Comparison of ENCODE assay signal across 21 cellular contexts in genomic region chr5:115641948-115642347, GRCh38.
"Had no signal": no experiment of that assay in that cellular context is flagged by ENCODE, and none has a peak within 500 bp of the region (broad histone marks: within the 10 kb centered on the region; RNA-seq: fewer than 3 reads in every experiment).

No MANE protein-coding gene starts in this region.

- H3K4me2 ChIP-seq: neural progenitor cell had no signal

- H3K27me3 ChIP-seq: ascending aorta, colonic mucosa, dorsolateral prefrontal cortex, neural progenitor cell, upper lobe of right lung had no signal

- H3K4me1 ChIP-seq: adrenal gland, ascending aorta, colonic mucosa, left lung, upper lobe of right lung had no signal

- H3K9ac ChIP-seq: neural progenitor cell had no signal

- H2AFZ ChIP-seq: neural progenitor cell had no signal

- H3K4me3 ChIP-seq: adrenal gland, ascending aorta, colonic mucosa, dorsolateral prefrontal cortex, left lung, lung, neural progenitor cell, upper lobe of right lung had no signal

- ATAC-seq: activated naive CD4-positive, alpha-beta T cell treated with anti-CD3 and anti-CD28 coated beads, Interleukin-2, amount 50 U/mL, for 72 hours; activated T-helper 17 cell treated with anti-CD3 and anti-CD28 coated beads, Interleukin-2, amount 50 U/mL, for 72 hours; left lung; naive thymus-derived CD4-positive, alpha-beta T cell; sciatic nerve; upper lobe of right lung; WTC11 had no signal

- H3K9me3 ChIP-seq: adrenal gland, ascending aorta, colonic mucosa, left lung, upper lobe of right lung had no signal

- DNase-seq: activated CD4-positive, alpha-beta T cell treated with anti-CD3 and anti-CD28 coated beads, Interleukin-2, amount 50 U/mL, for 4 hours; activated CD8-positive, alpha-beta memory T cell treated with anti-CD3 and anti-CD28 coated beads for 24 hours; activated CD8-positive, alpha-beta memory T cell treated with anti-CD3 and anti-CD28 coated beads, Interleukin-2, amount 50 U/mL, for 4 hours; activated T-cell treated with anti-CD3 and anti-CD28 coated beads, Interleukin-2, amount 50 U/mL, for 24 hours; adrenal gland; colonic mucosa; dorsolateral prefrontal cortex; foreskin melanocyte; left lung; naive thymus-derived CD4-positive, alpha-beta T cell; stimulated activated CD4-positive, alpha-beta T cell treated with anti-CD3 and anti-CD28 coated beads, Interleukin-4, amount 100 ng/mL, for 24 hours; stimulated activated naive CD4-positive, alpha-beta T cell treated with Interleukin-2 at 50 U/mL for 16 hours; T-helper 9 cell; upper lobe of right lung had no signal

- H3K27ac ChIP-seq: adrenal gland, ascending aorta, colonic mucosa, dorsolateral prefrontal cortex, left lung, neural progenitor cell, upper lobe of right lung had no signal

- H3K36me3 ChIP-seq: adrenal gland, ascending aorta, colonic mucosa, left lung, neural progenitor cell, upper lobe of right lung had no signal
